13 cellular contexts compared by ENCODE assay signal in the genomic region with DNA sequence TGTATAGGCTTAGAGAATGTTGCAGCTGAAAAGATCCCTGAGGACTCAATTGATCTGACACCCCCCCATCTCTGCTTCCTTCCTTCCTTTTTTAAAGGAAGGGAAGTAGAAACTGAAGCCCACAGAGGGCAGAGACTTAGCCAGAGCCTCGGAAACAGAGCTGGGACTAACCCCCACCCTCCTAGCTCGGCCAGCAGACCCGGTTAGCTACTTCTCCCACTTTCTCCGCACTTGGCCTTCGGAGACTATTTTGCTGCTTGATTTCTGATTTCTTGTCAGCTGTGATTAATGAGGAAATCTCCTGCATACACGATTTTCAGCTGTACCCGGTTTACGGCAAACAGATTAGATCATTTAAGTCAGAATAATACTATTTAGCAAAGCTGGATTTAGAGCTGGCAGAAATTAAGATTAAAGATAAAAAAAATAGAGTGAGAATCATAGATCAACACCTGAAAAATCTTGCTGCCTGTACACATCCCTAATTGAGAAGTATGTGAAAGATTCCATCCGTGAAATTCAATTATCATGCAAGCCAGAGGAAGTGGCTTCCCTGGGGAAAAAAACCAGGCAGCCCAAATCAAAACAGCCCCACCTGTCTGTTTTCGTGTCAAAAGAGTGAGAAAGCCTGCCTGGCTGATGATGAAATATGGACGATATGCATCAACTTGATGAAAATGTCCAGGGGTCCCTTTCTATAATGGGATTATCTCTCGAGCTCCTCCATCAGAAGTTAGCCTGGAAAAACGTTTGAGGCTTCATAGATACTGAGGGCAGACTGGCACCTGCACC.
A peak's percentile ranks its signal among the peaks of the same experiment; 100 is the strongest.
DNase-seq lines count a peak whose midpoint lies in the region; TF ChIP-seq lines count a peak whose summit lies in the region.
"Had no signal": no experiment of that assay in that cellular context is flagged by ENCODE, and none has a peak within 500 bp of the region (broad histone marks: within the 10 kb centered on the region; RNA-seq: fewer than 3 reads in every experiment).

No MANE protein-coding gene starts in this region.

- H3K27me3 ChIP-seq in smooth muscle cell (ENCODE audit: low read depth) (peaks cover 4% of the 10 kb centered on the region), prostate gland (replicated peaks; ENCODE audit: insufficient read depth) (peaks cover 2% of the 10 kb centered on the region)
- H3K27me3 ChIP-seq: transverse colon had no signal

- no peaks in the 10 kb centered on the region for H3K9me3 ChIP-seq in smooth muscle cell (replicated peaks; ENCODE audit: low read depth)
- H3K9me3 ChIP-seq in prostate gland, result no peaks in the 10 kb centered on the region
- H3K9me3 ChIP-seq: transverse colon had no signal

- H3K79me2 ChIP-seq in smooth muscle cell (ENCODE audit: low read depth), result no peaks in the 10 kb centered on the region

- H3K4me2 ChIP-seq in smooth muscle cell, result no peak overlapping the region

- H3K9ac ChIP-seq in smooth muscle cell (ENCODE audit: low read depth), result no peak overlapping the region

- peak; percentile 29 to 52 for DNase-seq in NCI-H524 (lab: John Stamatoyannopoulos, UW)
- no peak for DNase-seq in NCI-H524 treated with DMSO at 0.1 percent for 48 hours (lab: John Stamatoyannopoulos, UW)
- peak; percentile 48 for DNase-seq in NCI-H345 (lab: John Stamatoyannopoulos, UW)
- DNase-seq in ecto neural progenitor cell (ENCODE audit: low spot score), result peak; percentile 44
- DNase-seq in smooth muscle cell (lab: John Stamatoyannopoulos, UW; ENCODE audit: unreplicated experiment), result no peak
- no peak for DNase-seq in prostate gland (ENCODE audit: low spot score)
- DNase-seq in SW 1271 (lab: John Stamatoyannopoulos, UW), result no peak
- no peak for DNase-seq in stimulated activated CD4-positive, alpha-beta T cell treated with anti-CD3 and anti-CD28 coated beads, Interleukin-12 subunit alpha, Interleukin-12 subunit beta, amount 100 ng/mL, for 4 hours
- DNase-seq: ACHN; activated CD4-positive, CD25-positive, alpha-beta regulatory T cell treated with anti-CD3 and anti-CD28 coated beads, Interleukin-2, amount 50 U/mL, for 72 hours; T-helper 17 cell; transverse colon had no signal

- no peak for TF ChIP-seq CTCF in smooth muscle cell (IDR thresholded peaks at IDR 0.05; ENCODE audit: borderline replicate concordance, insufficient read depth, poor library complexity, severe bottlenecking)
- TF ChIP-seq CTCF in prostate gland (IDR thresholded peaks at IDR 0.05), result no peak

- H3K27ac ChIP-seq in smooth muscle cell (ENCODE audit: low read depth) (peak overlapping the region; percentile 83), prostate gland (no peak overlapping the region)
- H3K27ac ChIP-seq: RWPE1, transverse colon had no signal

- H3K4me3 ChIP-seq in smooth muscle cell (no peak overlapping the region), prostate gland (no peak overlapping the region)
- H3K4me3 ChIP-seq: transverse colon had no signal

- intact Hi-C loops in prostate gland (cut with DNase I), result no loop called here

- H3K36me3 ChIP-seq in smooth muscle cell (ENCODE audit: low read depth) (no peaks in the 10 kb centered on the region), prostate gland (no peaks in the 10 kb centered on the region)
- H3K36me3 ChIP-seq: transverse colon had no signal

- H3K4me1 ChIP-seq in smooth muscle cell (ENCODE audit: low read depth) (peaks cover 29% of the 10 kb centered on the region), prostate gland (replicated peaks) (no peaks in the 10 kb centered on the region)

- no peaks in the 10 kb centered on the region for H4K20me1 ChIP-seq in smooth muscle cell (ENCODE audit: low read depth)

- no peaks in the 10 kb centered on the region for H3F3A ChIP-seq in smooth muscle cell (ENCODE audit: low read depth)

- 54% methylated on average over 13 of the region's 13 CpGs for WGBS in smooth muscle cell (ENCODE audit: low lambda C conversion rate)
- 63% methylated on average over 13 of the region's 13 CpGs for WGBS in prostate gland

- no peak overlapping the region for H2AFZ ChIP-seq in smooth muscle cell (ENCODE audit: low read depth)

- no peak for TF ChIP-seq POLR2A in prostate gland (IDR thresholded peaks at IDR 0.05)

Comparison
In these comparisons a context has a peak if more than half of its experiments do, and no peak if none do; other contexts are left out.
1. DNase-seq: peak in NCI-H524 (2 of 2), NCI-H345 (single experiment) and ecto neural progenitor cell (single experiment); none in NCI-H524 treated with DMSO at 0.1 percent for 48 hours (single experiment), smooth muscle cell (single experiment), prostate gland (single experiment), SW 1271 (0 of 2) and stimulated activated CD4-positive, alpha-beta T cell treated with anti-CD3 and anti-CD28 coated beads, Interleukin-12 subunit alpha, Interleukin-12 subunit beta, amount 100 ng/mL, for 4 hours (single experiment).